1 cellular context compared by ENCODE assay signal in genomic region chr12:109304485-109304884, GRCh38.
TF ChIP-seq lines count a peak whose summit lies in the region.

No MANE protein-coding gene starts in this region.

TF ChIP-seq in HEK293, 187 proteins besides CTCF, POLR2A, EP300 and RAD21 (continued from another document and continues in another):
- no peak for TF ChIP-seq ZSCAN4 (tag by site-specific recombination; IDR thresholded peaks at IDR 0.05)
- TF ChIP-seq PATZ1 (tag by site-specific recombination; IDR thresholded peaks at IDR 0.05) = peak; percentile 70; the same call in 1 of the 2 replicates
- TF ChIP-seq SCRT1 (tag by site-specific recombination; IDR thresholded peaks at IDR 0.05; ENCODE audit: borderline replicate concordance) = no peak
- TF ChIP-seq ZFHX2 (tag by site-specific recombination; conservative IDR thresholded peaks at IDR 0.05) = peak; percentile 82
- TF ChIP-seq ZNF704 (tag by site-specific recombination; IDR thresholded peaks at IDR 0.05) = no peak
- TF ChIP-seq ZNF146 (tag by site-specific recombination; IDR thresholded peaks at IDR 0.05) = no peak
- TF ChIP-seq SETDB1 (IDR thresholded peaks at IDR 0.05; ENCODE audit: insufficient read length, low read length) = no peak
- peak; percentile 58 for TF ChIP-seq SP2 (tag by site-specific recombination; IDR thresholded peaks at IDR 0.05)
- no peak for TF ChIP-seq ZBTB49 (tag by site-specific recombination; IDR thresholded peaks at IDR 0.05; ENCODE audit: low read depth)
- no peak for TF ChIP-seq ZNF558 (tag by site-specific recombination; IDR thresholded peaks at IDR 0.05)
- peak; percentile 49; the same call in 1 of the 2 replicates for TF ChIP-seq WT1 (tag by site-specific recombination; IDR thresholded peaks at IDR 0.05)
- TF ChIP-seq ZNF513 (tag by site-specific recombination; IDR thresholded peaks at IDR 0.05) = no peak
- TF ChIP-seq ZSCAN5A (tag by site-specific recombination; IDR thresholded peaks at IDR 0.05) = no peak
- 0 out of 2 replicates have a peak, but pooled peaks have one; percentile 20 for TF ChIP-seq ZNF629 (tag by site-specific recombination; IDR thresholded peaks at IDR 0.05)
- TF ChIP-seq ZNF580 (tag by site-specific recombination; IDR thresholded peaks at IDR 0.05) = no peak
- TF ChIP-seq TSHZ1 (tag by site-specific recombination; IDR thresholded peaks at IDR 0.05; ENCODE audit: borderline replicate concordance) = peak; percentile 48; the same call in 1 of the 2 replicates
- TF ChIP-seq ZBTB17 (tag by site-specific recombination; IDR thresholded peaks at IDR 0.05) = 0 out of 2 replicates have a peak, but pooled peaks have one; percentile 29
- TF ChIP-seq ZNF76 (tag by site-specific recombination; IDR thresholded peaks at IDR 0.05; ENCODE audit: borderline replicate concordance, low read depth) = no peak
- TF ChIP-seq ZEB2 (tag by site-specific recombination; IDR thresholded peaks at IDR 0.05) = 0 out of 2 replicates have a peak, but pooled peaks have one; percentile 54
- TF ChIP-seq FEZF1 (tag by site-specific recombination; IDR thresholded peaks at IDR 0.05) = peak; percentile 43
- TF ChIP-seq ZSCAN16 (tag by site-specific recombination; IDR thresholded peaks at IDR 0.05) = no peak
- 0 out of 2 replicates have a peak, but pooled peaks have one; percentile 31 for TF ChIP-seq ZBTB20 (tag by site-specific recombination; IDR thresholded peaks at IDR 0.05)
- TF ChIP-seq GLIS2 (tag by site-specific recombination; IDR thresholded peaks at IDR 0.05) = peak; percentile 52; the same call in 1 of the 2 replicates
- peak; percentile 88 for TF ChIP-seq EGR2 (tag by site-specific recombination; IDR thresholded peaks at IDR 0.05; ENCODE audit: low read depth)
- peak; percentile 97 for TF ChIP-seq OSR2 (tag by site-specific recombination; IDR thresholded peaks at IDR 0.05)
- TF ChIP-seq ZNF223 (tag by site-specific recombination; IDR thresholded peaks at IDR 0.05) = no peak
- peak; percentile 73 for TF ChIP-seq GLIS1 (tag by site-specific recombination; IDR thresholded peaks at IDR 0.05)
- no peak for TF ChIP-seq ZNF292 (tag by site-specific recombination; IDR thresholded peaks at IDR 0.05; ENCODE audit: borderline replicate concordance, low read depth)
- TF ChIP-seq ZNF202 (tag by site-specific recombination; IDR thresholded peaks at IDR 0.05; ENCODE audit: borderline replicate concordance) = no peak
- TF ChIP-seq ZNF561 (tag by site-specific recombination; IDR thresholded peaks at IDR 0.05; ENCODE audit: borderline replicate concordance) = 0 out of 2 replicates have a peak, but pooled peaks have one; percentile 55
- TF ChIP-seq ZNF37A (tag by site-specific recombination; IDR thresholded peaks at IDR 0.05) = no peak
- no peak for TF ChIP-seq ZNF747 (tag by site-specific recombination; IDR thresholded peaks at IDR 0.05)
- no peak for TF ChIP-seq ZNF214 (tag by site-specific recombination; IDR thresholded peaks at IDR 0.05; ENCODE audit: borderline replicate concordance)
- peak; percentile 62 for TF ChIP-seq ZNF692 (tag by site-specific recombination; IDR thresholded peaks at IDR 0.05)
- no peak for TF ChIP-seq ZNF18 (tag by site-specific recombination; IDR thresholded peaks at IDR 0.05)
- no peak for TF ChIP-seq ZNF626 (tag by site-specific recombination; IDR thresholded peaks at IDR 0.05)
- 0 out of 2 replicates have a peak, but pooled peaks have one; percentile 60 for TF ChIP-seq ZSCAN30 (tag by site-specific recombination; IDR thresholded peaks at IDR 0.05)
- no peak for TF ChIP-seq ZNF211 (tag by site-specific recombination; IDR thresholded peaks at IDR 0.05; ENCODE audit: low read depth)
- peak; percentile 93 for TF ChIP-seq ZNF423 (tag by site-specific recombination; IDR thresholded peaks at IDR 0.05)
- no peak for TF ChIP-seq ZNF280D (tag by site-specific recombination; IDR thresholded peaks at IDR 0.05)
